In genomic region chr7:9264395-9264794, GRCh38 we compare ENCODE assay signal across 28 cellular contexts.
DNase-seq lines count a peak whose midpoint lies in the region; ATAC-seq and TF ChIP-seq lines count a peak whose summit lies in the region.
"Had no signal": no experiment of that assay in that cellular context is flagged by ENCODE, and none has a peak within 500 bp of the region (broad histone marks: within the 10 kb centered on the region; RNA-seq: fewer than 3 reads in every experiment).

No MANE protein-coding gene starts in this region.

- RAD21 ChIA-PET in HCT116 (lab: Charles Lee; ENCODE audit: low non-redundant PET in 1 of 2, low total read pairs in 2 of 2, uncharacterized antibody in 2 of 2, unreplicated experiment in 2 of 2): no interaction called here

- H2AFZ ChIP-seq in HCT116 (ENCODE audit: low read depth, low read length, poor library complexity, severe bottlenecking): no peak overlapping the region

- intact Hi-C loops in HCT116 (cut with micrococcal nuclease): no loop called here

- ATAC-seq in HCT116 (no peak), HG02970 (IDR thresholded peaks at IDR 0.05; ENCODE audit: low FRiP score, unreplicated experiment) (no peak), HG03439 (IDR thresholded peaks at IDR 0.05; ENCODE audit: unreplicated experiment) (no peak), omental fat pad (ENCODE audit: low FRiP score) (no peak)
- ATAC-seq: activated naive CD8-positive, alpha-beta T cell treated with anti-CD3 and anti-CD28 coated beads, Interleukin-2, amount 50 U/mL, for 24 hours; heart left ventricle; natural killer cell treated with Interleukin-12 subunit alpha and Interleukin-12 subunit beta and Interleukin-15 and Interleukin-18, amount 100 ng/mL, for 72 hours; stimulated activated naive B cell treated with anti-CD40 and anti-IgM and Interleukin-4, amounts not matched to agents 10 μg/mL and 1 μg/mL and 100 μg/mL, for 72 hours had no signal

- no peak overlapping the region for H3K4me2 ChIP-seq in HCT116 (ENCODE audit: low read length)

- TF ChIP-seq CTCF in HCT116 (IDR thresholded peaks at IDR 0.05 in 2 of 3, conservative IDR thresholded peaks at IDR 0.05 in 1 of 3; ENCODE audit: borderline replicate concordance in 1 of 3, insufficient read depth in 1 of 3, low read depth in 2 of 3, low read length in 2 of 3) (no peak), kidney epithelial cell (IDR thresholded peaks at IDR 0.05; ENCODE audit: insufficient read depth, low read length, poor library complexity, severe bottlenecking) (peak; percentile 11), omental fat pad (IDR thresholded peaks at IDR 0.05) (no peak)

- in situ Hi-C loops in SK-MEL-5 (cut with HindIII; ENCODE audit: low pct_unique_long_range_greater_than_20kb, low sequenced_read_pairs): no loop called here

- H3K4me1 ChIP-seq in HCT116 (ENCODE audit: control insufficient read depth in 1 of 2, insufficient read depth in 2 of 2, low read length in 2 of 2): no peaks in the 10 kb centered on the region
- H3K4me1 ChIP-seq: esophagus muscularis mucosa, heart left ventricle, Peyer's patch had no signal

- no peaks in the 10 kb centered on the region for H4K20me1 ChIP-seq in HCT116 (ENCODE audit: insufficient read depth)

- peak; percentile 20; the same call in 1 of the 2 replicates for TF ChIP-seq RAD21 in HCT116 (IDR thresholded peaks at IDR 0.05; ENCODE audit: low read depth)

- H3K9me3 ChIP-seq in HCT116 (ENCODE audit: control insufficient read depth in 1 of 2, insufficient read depth in 1 of 2, low read depth in 1 of 2, low read length in 2 of 2): peaks cover 0 to 5% of the 10 kb centered on the region in 2 experiments; a peak in 1 of 4 replicates
- H3K9me3 ChIP-seq: esophagus muscularis mucosa, Peyer's patch had no signal

- H3K27me3 ChIP-seq in HCT116 (ENCODE audit: insufficient read depth, low read length) (no peaks in the 10 kb centered on the region), kidney epithelial cell (ENCODE audit: control insufficient read depth, insufficient read depth, low read length) (no peaks in the 10 kb centered on the region)
- H3K27me3 ChIP-seq: esophagus muscularis mucosa, heart left ventricle, Peyer's patch had no signal

- H3K9ac ChIP-seq in HCT116 (ENCODE audit: low read length): no peak overlapping the region

- BruUV-seq in HCT116 (replicated peaks; lab: Mats Ljungman, UMichigan): no TSS peak

- H3K79me2 ChIP-seq in HCT116 (ENCODE audit: insufficient read depth, low read length): no peaks in the 10 kb centered on the region

- DNase-seq in DMS53 treated with DMSO at 0.1 percent for 48 hours (lab: John Stamatoyannopoulos, UW; ENCODE audit: unreplicated experiment) (peak; percentile 7), HCT116 (ENCODE audit: low read depth, low spot score) (no peak), SK-MEL-5 (ENCODE audit: low read depth, low spot score) (peak; percentile 15), kidney epithelial cell (ENCODE audit: low read depth) (no peak), omental fat pad (ENCODE audit: low spot score) (no peak)
- DNase-seq: activated CD4-positive, alpha-beta T cell treated with anti-CD3 and anti-CD28 coated beads, Interleukin-2, amount 50 U/mL, for 4 hours; activated naive CD8-positive, alpha-beta T cell treated with anti-CD3 and anti-CD28 coated beads, Interleukin-2, amount 50 U/mL, for 24 hours; activated T-cell treated with anti-CD3 and anti-CD28 coated beads, Interleukin-2, amount 50 U/mL, for 48 hours; C1 segment of cervical spinal cord; COR-L47; DMS79 treated with DMSO at 0.1 percent for 48 hours; foreskin fibroblast; GDM1; heart left ventricle; NCI-H1105; NCI-H2029; NCI-H2227 treated with DMSO at 0.1 percent for 48 hours; NCI-H526; occipital lobe; Peyer's patch; SIG-M5; stimulated activated naive B cell treated with anti-CD40 and anti-IgM and Interleukin-4, amounts not matched to agents 10 μg/mL and 1 μg/mL and 100 μg/mL, for 72 hours; T-helper 9 cell had no signal

- no peak overlapping the region for H3K27ac ChIP-seq in HCT116 (ENCODE audit: low read depth, low read length)
- H3K27ac ChIP-seq: esophagus muscularis mucosa, heart left ventricle, Peyer's patch had no signal

- POLR2A ChIA-PET in HCT116 (lab: Charles Lee): no interaction called here

- TF ChIP-seq POLR2A in HCT116 (IDR thresholded peaks at IDR 0.05; ENCODE audit: borderline replicate concordance, extremely low read depth, insufficient read depth, insufficient read length): no peak

- H3K4me3 ChIP-seq in HCT116 (replicated peaks in 1 of 2; ENCODE audit: low read depth in 1 of 2, low read length in 2 of 2) (no peak overlapping the region), kidney epithelial cell (ENCODE audit: low read depth, low read length) (no peak overlapping the region)
- H3K4me3 ChIP-seq: esophagus muscularis mucosa, heart left ventricle, lung, Peyer's patch had no signal

- CTCF ChIA-PET in HCT116 (lab: Charles Lee): no interaction called here

- no peaks in the 10 kb centered on the region for H3K36me3 ChIP-seq in HCT116 (ENCODE audit: control insufficient read depth in 1 of 2, insufficient read depth in 2 of 2, low read length in 2 of 2)
- no peaks in the 10 kb centered on the region for H3K36me3 ChIP-seq in kidney epithelial cell (ENCODE audit: control insufficient read depth, insufficient read depth, low read length)
- H3K36me3 ChIP-seq: esophagus muscularis mucosa, heart left ventricle, Peyer's patch had no signal

- H3K9me2 ChIP-seq in HCT116 (ENCODE audit: insufficient read depth): no peaks in the 10 kb centered on the region

TF ChIP-seq in HCT116, 20 proteins besides CTCF, POLR2A, EP300 and RAD21:
- TF ChIP-seq EZH2 (IDR thresholded peaks at IDR 0.05): no peak
- no peak for TF ChIP-seq SIN3A (IDR thresholded peaks at IDR 0.05; ENCODE audit: low read depth)
- no peak for TF ChIP-seq SP1 (IDR thresholded peaks at IDR 0.05; ENCODE audit: low read depth)

Comparison
In these comparisons a context has a peak if more than half of its experiments do, and no peak if none do; other contexts are left out.
1. DNase-seq: peak in DMS53 treated with DMSO at 0.1 percent for 48 hours (single experiment) and SK-MEL-5 (single experiment); none in HCT116 (single experiment), kidney epithelial cell (single experiment) and omental fat pad (single experiment).